ENCODE assay signal across 8 cellular contexts in the genomic region with DNA sequence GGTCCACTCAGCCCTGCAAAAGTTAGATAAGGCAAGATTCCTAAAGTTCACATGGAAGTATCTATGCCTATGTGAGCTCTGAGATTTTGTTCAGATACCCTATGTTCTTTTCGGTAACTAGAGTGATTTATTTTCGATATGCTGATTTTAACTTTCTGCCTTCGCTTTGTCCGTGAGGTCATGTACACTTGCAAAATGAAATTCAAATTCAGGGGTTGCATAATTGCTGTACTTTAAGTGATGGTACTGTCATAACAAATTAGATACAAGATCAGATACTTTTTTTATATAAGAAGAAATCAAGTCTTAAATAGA. TPM values are rescaled to one million over a fixed set of nuclear protein-coding genes. Genes with fewer than 3 reads are reported as not detected.
DNase-seq lines count a peak whose midpoint lies in the region; ATAC-seq and TF ChIP-seq lines count a peak whose summit lies in the region.

No MANE protein-coding gene starts in this region.

- intact Hi-C loops in mammary epithelial cell (cut with micrococcal nuclease) (loop anchor here (1.0 kb wide), 1 partner anchor 41 kb away; the partner anchor contains the start of gene ZNF483), mucosa of descending colon (cut with DNase I, micrococcal nuclease) (no loop called here)

- peaks cover 16% of the 10 kb centered on the region for H3K4me1 ChIP-seq in HUES6 (ENCODE audit: control insufficient read depth, insufficient read depth, low read length)
- peaks cover 6% of the 10 kb centered on the region for H3K4me1 ChIP-seq in mammary epithelial cell (ENCODE audit: insufficient read depth, low read length)
- peaks cover 18% of the 10 kb centered on the region for H3K4me1 ChIP-seq in mucosa of descending colon (ENCODE audit: low read depth)

- H4K20me1 ChIP-seq in mammary epithelial cell (ENCODE audit: insufficient read depth, low read length) = no peaks in the 10 kb centered on the region

- DNase-seq in GM06990 (ENCODE audit: extremely low read depth, insufficient read length) = no peak
- DNase-seq in mammary epithelial cell = no peak
- DNase-seq in mucosa of descending colon = no peak
- no peak for DNase-seq in dermis blood vessel endothelial cell
- no peak for DNase-seq in OCI-M2 (lab: John Stamatoyannopoulos, UW; ENCODE audit: unreplicated experiment)

- H3K27ac ChIP-seq in HUES6 (ENCODE audit: low read depth, low read length) (peak overlapping the region; percentile 81; the same call in 1 of the 2 replicates), mammary epithelial cell (ENCODE audit: insufficient read depth, low read depth, low read length) (peak overlapping the region; percentile 75)

- H3K4me2 ChIP-seq in mammary epithelial cell (ENCODE audit: insufficient read depth, low read depth, low read length) = peak overlapping the region; percentile 96

- no peak for ATAC-seq in mucosa of descending colon
- no peak for ATAC-seq in GM19351 (IDR thresholded peaks at IDR 0.05; ENCODE audit: unreplicated experiment)
- no peak for ATAC-seq in GM19035 (IDR thresholded peaks at IDR 0.05; ENCODE audit: unreplicated experiment)

- peaks cover 43% of the 10 kb centered on the region for H3K79me2 ChIP-seq in mammary epithelial cell (ENCODE audit: insufficient read depth, low read length)

- dilution Hi-C loops in mammary epithelial cell (cut with HindIII; ENCODE audit: low sequenced_read_pairs) = no loop called here

- BruUV-seq in mammary epithelial cell (replicated peaks; lab: Mats Ljungman, UMichigan) = TSS peak; percentile 33

- in situ Hi-C loops in mammary epithelial cell (cut with MboI; ENCODE audit: low sequenced_read_pairs in 2 of 2) = no loop called here

- H3K9ac ChIP-seq in HUES6 (ENCODE audit: low read length) (peak overlapping the region; percentile 72), mammary epithelial cell (ENCODE audit: insufficient read depth, low read length) (peak overlapping the region; percentile 86)

- H3K27me3 ChIP-seq in GM06990 (replicated peaks; ENCODE audit: control insufficient read depth, insufficient read depth, low read length) = no peaks in the 10 kb centered on the region
- H3K27me3 ChIP-seq in HUES6 (ENCODE audit: control insufficient read depth, insufficient read depth, low read length) = no peaks in the 10 kb centered on the region
- H3K27me3 ChIP-seq in mammary epithelial cell (ENCODE audit: insufficient read depth, low read length) = no peaks in the 10 kb centered on the region

- H3K9me3 ChIP-seq in HUES6 (ENCODE audit: control insufficient read depth, insufficient read depth, low read depth, low read length) = no peaks in the 10 kb centered on the region
- no peaks in the 10 kb centered on the region for H3K9me3 ChIP-seq in mammary epithelial cell (replicated peaks; ENCODE audit: insufficient read depth, low read length)
- no peaks in the 10 kb centered on the region for H3K9me3 ChIP-seq in mucosa of descending colon

- CTCF ChIA-PET in mammary epithelial cell (lab: Charles Lee; ENCODE audit: low non-redundant PET) = no interaction called here

- TF ChIP-seq CTCF in GM06990 (IDR thresholded peaks at IDR 0.05; ENCODE audit: insufficient read depth, low read length, poor library complexity, severe bottlenecking) = no peak
- TF ChIP-seq CTCF in mammary epithelial cell (conservative IDR thresholded peaks at IDR 0.05 in 1 of 2, IDR thresholded peaks at IDR 0.05 in 1 of 2; ENCODE audit: extremely low read depth in 1 of 2, insufficient read depth in 1 of 2, low read depth in 1 of 2, low read length in 2 of 2) = no peak
- no peak for TF ChIP-seq CTCF in mucosa of descending colon (IDR thresholded peaks at IDR 0.05)

- WGBS in mammary epithelial cell (ENCODE audit: low coverage, missing lambda C conversion rate) = 0% methylated on average over 4 of the region's 4 CpGs

- H3K36me3 ChIP-seq in GM06990 (ENCODE audit: control insufficient read depth, insufficient read depth, low read length) (no peaks in the 10 kb centered on the region), HUES6 (ENCODE audit: control insufficient read depth, insufficient read depth, low read length) (no peaks in the 10 kb centered on the region), mammary epithelial cell (ENCODE audit: insufficient read depth, low read length) (no peaks in the 10 kb centered on the region), mucosa of descending colon (ENCODE audit: low read depth) (peaks cover 7% of the 10 kb centered on the region)

- peak overlapping the region; percentile 90 for H3K4me3 ChIP-seq in GM06990 (replicated peaks; ENCODE audit: low read depth, low read length)
- peak overlapping the region; percentile 82 for H3K4me3 ChIP-seq in HUES6 (ENCODE audit: low read depth, low read length)
- peak overlapping the region; percentile 95 to 100 (median 96) for H3K4me3 ChIP-seq in mammary epithelial cell (replicated peaks in 1 of 3; ENCODE audit: insufficient read depth in 1 of 3, low read depth in 2 of 3, low read length in 3 of 3)
- H3K4me3 ChIP-seq in mucosa of descending colon = peak overlapping the region; percentile 72

- peak overlapping the region; percentile 98 for H2AFZ ChIP-seq in mammary epithelial cell (ENCODE audit: low read depth, low read length)

RNA-seq across cellular contexts. Expression of gene ECPAS, which starts 0.3 kb away (rescaled TPM):
- total RNA-seq in mammary epithelial cell (10 to 100 TPM; 87.2 to 96.3 TPM), mucosa of descending colon (100 to 1,000 TPM in 1 of 3 donors, 10 to 100 TPM in 2; 77.4 to 102 (median 82.8) TPM), dermis blood vessel endothelial cell (93.4 and 119 TPM in 2 replicates)
- polyA plus RNA-seq in mammary epithelial cell = 26.1 TPM
- polyA minus RNA-seq in mammary epithelial cell = 186 TPM

RNA-seq across cellular contexts. Expression of gene ZNF483, which starts 40.5 kb away (rescaled TPM):
- total RNA-seq in mammary epithelial cell (1 to 10 TPM; 2.1 to 5.7 TPM), mucosa of descending colon (10 to 100 TPM in 1 of 3 donors, 1 to 10 TPM in 2; 1.3 to 27.4 (median 2.0) TPM), dermis blood vessel endothelial cell (1.8 and 3.2 TPM in 2 replicates)
- polyA plus RNA-seq in mammary epithelial cell = 0.58 TPM
- 7.5 TPM for polyA minus RNA-seq in mammary epithelial cell
